ENCODE assay signal across 11 cellular contexts in genomic region chr22:24300522-24300921, GRCh38. TPM values are rescaled to one million over a fixed set of nuclear protein-coding genes. Genes with fewer than 3 reads are reported as not detected.
A peak's percentile ranks its signal among the peaks of the same experiment; 100 is the strongest.
DNase-seq lines count a peak whose midpoint lies in the region; ATAC-seq, FAIRE-seq and TF ChIP-seq lines count a peak whose summit lies in the region.
"Not testable (repeated sequence)": the region's sequence is repeated elsewhere in the genome, so short reads cannot be mapped to it uniquely, and the experiment has no call there.
"Had no signal": no experiment of that assay in that cellular context is flagged by ENCODE, and none has a peak within 500 bp of the region (broad histone marks: within the 10 kb centered on the region; RNA-seq: fewer than 3 reads in every experiment).

No MANE protein-coding gene starts in this region.

- peak overlapping the region; percentile 21 for H3K4me3 ChIP-seq in CD4-positive, CD25-positive, alpha-beta regulatory T cell (ENCODE audit: low read depth, low read length)
- not testable (repeated sequence) for H3K4me3 ChIP-seq in CD8-positive, alpha-beta memory T cell (ENCODE audit: low read length); KMS-11 (IDR thresholded peaks at IDR 0.05; ENCODE audit: insufficient read depth, low read depth, low read length); GM12878

- H3K4me3 Mint-ChIP-seq in CD4-positive, CD25-positive, alpha-beta regulatory T cell = peak overlapping the region in 3 of 4 donors; percentile 30 to 72 (median 47)
- H3K4me3 Mint-ChIP-seq in CD8-positive, alpha-beta memory T cell = peak overlapping the region in 1 of 7 donors; percentile 6
- peak overlapping the region in 1 of 3 donors; percentile 0 for H3K4me3 Mint-ChIP-seq in T-cell
- not testable (repeated sequence) for H3K4me3 Mint-ChIP-seq in effector memory CD8-positive, alpha-beta T cell
- peak overlapping the region in 3 of 10 donors; percentile 6 to 32 (median 8) for H3K4me3 Mint-ChIP-seq in naive thymus-derived CD8-positive, alpha-beta T cell

- H3K27ac ChIP-seq in CD4-positive, CD25-positive, alpha-beta regulatory T cell (ENCODE audit: insufficient read depth, low read length, poor library complexity, severe bottlenecking); CD8-positive, alpha-beta memory T cell (ENCODE audit: low read depth, low read length); KMS-11; GM12878 (ENCODE audit: control insufficient read depth, insufficient read depth): not testable (repeated sequence)

- not testable (repeated sequence) for H3K9me3 ChIP-seq in CD4-positive, CD25-positive, alpha-beta regulatory T cell (ENCODE audit: control insufficient read depth in 2 of 2, low read length in 2 of 2); CD8-positive, alpha-beta memory T cell (ENCODE audit: low read length); GM12878 (replicated peaks; ENCODE audit: control insufficient read depth, insufficient read depth, low read length)

- not testable (repeated sequence) for H3K9me3 Mint-ChIP-seq in CD4-positive, CD25-positive, alpha-beta regulatory T cell; CD8-positive, alpha-beta memory T cell; T-cell; effector memory CD8-positive, alpha-beta T cell; naive thymus-derived CD8-positive, alpha-beta T cell

- peaks cover 26% of the 10 kb centered on the region for H3K36me3 Mint-ChIP-seq in CD4-positive, CD25-positive, alpha-beta regulatory T cell
- H3K36me3 Mint-ChIP-seq in CD8-positive, alpha-beta memory T cell = peaks cover 0 to 31% (median 5%) of the 10 kb centered on the region in 3 donors
- peaks cover 15% of the 10 kb centered on the region for H3K36me3 Mint-ChIP-seq in T-cell
- H3K36me3 Mint-ChIP-seq in effector memory CD8-positive, alpha-beta T cell (ENCODE audit: insufficient read depth) = peaks cover 21% of the 10 kb centered on the region
- H3K36me3 Mint-ChIP-seq in naive thymus-derived CD8-positive, alpha-beta T cell = peaks cover 0 to 28% (median 2%) of the 10 kb centered on the region in 3 donors

- not testable (repeated sequence) for H3K27me3 Mint-ChIP-seq in CD4-positive, CD25-positive, alpha-beta regulatory T cell; CD8-positive, alpha-beta memory T cell; T-cell; effector memory CD8-positive, alpha-beta T cell; naive thymus-derived CD8-positive, alpha-beta T cell

- RAD21 ChIA-PET in GM12878 (lab: Charles Lee; ENCODE audit: unreplicated experiment) = not testable (repeated sequence)

- 0% methylated on average over 1 of the region's 1 CpG for WGBS in GM12878 (ENCODE audit: insufficient coverage, insufficient replicate concordance, low lambda C conversion rate, missing lambda C conversion rate)

- TF ChIP-seq POLR2A in GM12878 (IDR thresholded peaks at IDR 0.05; ENCODE audit: low read depth, low read length) = not testable (repeated sequence)

- not testable (repeated sequence) for BruUV-seq in GM12878 (replicated peaks; lab: Mats Ljungman, UMichigan)

- in situ Hi-C loops in GM12878 (cut with MboI) = not testable (repeated sequence)

- CTCF ChIA-PET in CD8-positive, alpha-beta memory T cell (lab: Charles Lee); T-cell (lab: Charles Lee); GM12878 (lab: Yijun Ruan, JAX): not testable (repeated sequence)

- TF ChIP-seq CTCF in KMS-11 (conservative IDR thresholded peaks at IDR 0.05; ENCODE audit: low read depth, low read length); GM12878 (IDR thresholded peaks at IDR 0.05 in 2 of 3, conservative IDR thresholded peaks at IDR 0.05 in 1 of 3; ENCODE audit: control insufficient read depth in 2 of 3, extremely low read depth in 1 of 3, insufficient read depth in 1 of 3, low read depth in 3 of 3, low read length in 3 of 3): not testable (repeated sequence)

- peak in 2 of 3 donors; percentile 16 to 39 for DNase-seq in CD4-positive, CD25-positive, alpha-beta regulatory T cell
- not testable (repeated sequence) for DNase-seq in CD8-positive, alpha-beta memory T cell; T-cell; GM12878 (ENCODE audit: low read depth, low spot score); effector memory CD8-positive, alpha-beta T cell; naive thymus-derived CD8-positive, alpha-beta T cell
- DNase-seq in NCI-H526 treated with DMSO at 0.1 percent for 48 hours (lab: John Stamatoyannopoulos, UW) = peak; percentile 2

- H3K4me1 ChIP-seq in CD4-positive, CD25-positive, alpha-beta regulatory T cell (ENCODE audit: control insufficient read depth, insufficient read depth, low read length, poor library complexity, severe bottlenecking) = peaks cover 19% of the 10 kb centered on the region
- H3K4me1 ChIP-seq in CD8-positive, alpha-beta memory T cell (ENCODE audit: insufficient read depth, low read length) = peaks cover 45% of the 10 kb centered on the region
- H3K4me1 ChIP-seq in KMS-11 (ENCODE audit: low read depth, poor library complexity, severe bottlenecking) = peaks cover 56% of the 10 kb centered on the region
- H3K4me1 ChIP-seq in GM12878 (ENCODE audit: control insufficient read depth, insufficient read depth, low read length) = not testable (repeated sequence)

- peaks cover 22 to 80% (median 47%) of the 10 kb centered on the region in 4 donors for H3K4me1 Mint-ChIP-seq in CD4-positive, CD25-positive, alpha-beta regulatory T cell
- peaks cover 52 to 82% (median 57%) of the 10 kb centered on the region in 3 donors for H3K4me1 Mint-ChIP-seq in CD8-positive, alpha-beta memory T cell
- peaks cover 66 to 76% (median 71%) of the 10 kb centered on the region in 3 donors for H3K4me1 Mint-ChIP-seq in T-cell
- H3K4me1 Mint-ChIP-seq in effector memory CD8-positive, alpha-beta T cell (ENCODE audit: low read depth in 2 of 2) = peaks cover 30 to 39% of the 10 kb centered on the region in 2 donors
- H3K4me1 Mint-ChIP-seq in naive thymus-derived CD8-positive, alpha-beta T cell = peaks cover 37 to 80% (median 70%) of the 10 kb centered on the region in 4 donors

- intact Hi-C loops in GM12878 (cut with micrococcal nuclease; ENCODE audit: unreplicated experiment) = not testable (repeated sequence)

- SMC1A ChIA-PET in GM12878 (lab: Charles Lee; ENCODE audit: uncharacterized antibody, unreplicated experiment) = not testable (repeated sequence)

- H3K27ac Mint-ChIP-seq in CD4-positive, CD25-positive, alpha-beta regulatory T cell = peak overlapping the region; percentile 30 to 92 (median 83)
- peak overlapping the region in 7 of 8 donors; percentile 2 to 79 (median 40) for H3K27ac Mint-ChIP-seq in CD8-positive, alpha-beta memory T cell
- H3K27ac Mint-ChIP-seq in T-cell = peak overlapping the region; percentile 56 to 75
- peak overlapping the region; percentile 9 to 78 for H3K27ac Mint-ChIP-seq in effector memory CD8-positive, alpha-beta T cell
- H3K27ac Mint-ChIP-seq in naive thymus-derived CD8-positive, alpha-beta T cell = peak overlapping the region in 6 of 10 donors; percentile 3 to 61 (median 38)

- not testable (repeated sequence) for FAIRE-seq in GM12878 (lab: Jason Lieb, UNC)

- POLR2A ChIA-PET in CD8-positive, alpha-beta memory T cell (lab: Charles Lee); T-cell (lab: Charles Lee); GM12878 (lab: Charles Lee); naive thymus-derived CD8-positive, alpha-beta T cell (lab: Charles Lee): not testable (repeated sequence)

- H4K20me1 ChIP-seq in KMS-11 (ENCODE audit: insufficient read depth); GM12878 (ENCODE audit: control insufficient read depth, insufficient read depth): not testable (repeated sequence)

- H3K27me3 ChIP-seq in CD4-positive, CD25-positive, alpha-beta regulatory T cell (ENCODE audit: control insufficient read depth, insufficient read depth, low read length); CD8-positive, alpha-beta memory T cell (ENCODE audit: insufficient read depth, low read length, poor library complexity, severe bottlenecking); KMS-11 (ENCODE audit: insufficient read depth, low read depth); GM12878 (replicated peaks in 1 of 2; ENCODE audit: control insufficient read depth in 2 of 2, insufficient read depth in 2 of 2, low read length in 1 of 2): not testable (repeated sequence)

- ATAC-seq in CD4-positive, CD25-positive, alpha-beta regulatory T cell (ENCODE audit: low read depth in 2 of 2) = peak; percentile 50 to 63
- ATAC-seq in T-cell (replicated peaks in 1 of 4) (peak in 1 of 4 experiments; percentile 33), GM12878 (peak; percentile 48; the same call in 2 of the 3 replicates)
- not testable (repeated sequence) for ATAC-seq in effector memory CD8-positive, alpha-beta T cell (replicated peaks); naive thymus-derived CD8-positive, alpha-beta T cell

- TF ChIP-seq RAD21 in GM12878 (IDR thresholded peaks at IDR 0.05; ENCODE audit: insufficient read depth, low read depth, low read length) = not testable (repeated sequence)

- H3K9ac ChIP-seq in KMS-11; GM12878 (ENCODE audit: control insufficient read depth, insufficient read depth, low read length): not testable (repeated sequence)

- peak overlapping the region; percentile 34; the same call in 1 of the 2 replicates for H3K4me2 ChIP-seq in KMS-11
- not testable (repeated sequence) for H3K4me2 ChIP-seq in GM12878 (ENCODE audit: control insufficient read depth, insufficient read depth)

- H2AFZ ChIP-seq in KMS-11 (ENCODE audit: low read depth); GM12878 (ENCODE audit: control insufficient read depth, low read depth, low read length): not testable (repeated sequence)

- H3K36me3 ChIP-seq in CD4-positive, CD25-positive, alpha-beta regulatory T cell (ENCODE audit: control insufficient read depth, insufficient read depth, low read length) = peaks cover 18% of the 10 kb centered on the region
- not testable (repeated sequence) for H3K36me3 ChIP-seq in CD8-positive, alpha-beta memory T cell (ENCODE audit: insufficient read depth, low read length); KMS-11 (ENCODE audit: insufficient read depth)
- H3K36me3 ChIP-seq in GM12878 (ENCODE audit: control insufficient read depth in 2 of 2, insufficient read depth in 2 of 2, low read length in 1 of 2) = peaks cover 12 to 16% of the 10 kb centered on the region in 2 experiments

- peaks cover 11% of the 10 kb centered on the region; the same call in 1 of the 2 replicates for H3K79me2 ChIP-seq in KMS-11 (ENCODE audit: insufficient read depth, low read depth)
- not testable (repeated sequence) for H3K79me2 ChIP-seq in GM12878 (ENCODE audit: control insufficient read depth, insufficient read depth, low read length)

- not testable (repeated sequence) for TF ChIP-seq EP300 in GM12878 (IDR thresholded peaks at IDR 0.05; ENCODE audit: borderline replicate concordance in 1 of 2, control insufficient read depth in 1 of 2, low read depth in 2 of 2, low read length in 2 of 2)

RNA-seq across cellular contexts. Expression of gene SPECC1L, which starts 29.9 kb away (rescaled TPM):
- total RNA-seq in CD4-positive, CD25-positive, alpha-beta regulatory T cell = 39.6 TPM
- polyA plus RNA-seq in CD4-positive, CD25-positive, alpha-beta regulatory T cell = 1 to 10 TPM; 4.1 to 8.6 (median 5.5) TPM
- 10 to 100 TPM; 51.9 to 52.1 TPM for total RNA-seq in CD8-positive, alpha-beta memory T cell
- 14.9 TPM for polyA plus RNA-seq in CD8-positive, alpha-beta memory T cell
- total RNA-seq in T-cell = 10 to 100 TPM; 45.3 to 64.0 (median 54.5) TPM
- total RNA-seq in GM12878 (2013; cell fraction: nucleolus; rRNA removed) = 92.9 and 93.0 TPM in 2 replicates
- 18.8 and 21.1 TPM in 2 replicates for total RNA-seq in GM12878 (2014; rRNA removed)
- 22.6 and 23.4 TPM in 2 replicates for total RNA-seq in GM12878 (2014; rRNA removed; fragmentation: Illumina TruSeq; extraction: Trizol)
- total RNA-seq in GM12878 (2021) = 40.6 and 42.8 TPM in 2 replicates
- 5.2 TPM for polyA plus RNA-seq in GM12878 (2011; ENCODE audit: low read depth)
- 16.4 and 17.8 TPM in 2 replicates for polyA plus RNA-seq in GM12878 (2011; rRNA removed)
- polyA plus RNA-seq in GM12878 (2011; cell fraction: cytosol; rRNA removed) = 11.3 and 13.2 TPM in 2 replicates
- polyA plus RNA-seq in GM12878 (2011; cell fraction: nucleus; rRNA removed) = 16.6 and 22.2 TPM in 2 replicates
- 8.2 and 9.4 TPM in 2 replicates for polyA plus RNA-seq in GM12878 (2012)
- polyA plus RNA-seq in GM12878 (2014; fragmentation: Illumina TruSeq; extraction: Trizol) = 21.1 and 21.5 TPM in 2 replicates
- polyA plus RNA-seq in GM12878 (2014; fragmentation: Nextera tagmentation; extraction: Ambion mirVana) = 1 to 10 TPM; 1.9 to 2.4 TPM
- polyA plus RNA-seq in GM12878 (2014; rRNA removed) = 17.5 and 18.3 TPM in 2 replicates
- polyA plus RNA-seq in GM12878 (2016; fragmentation: Nextera tagmentation; extraction: Ambion mirVana) = 10 to 100 TPM; 19.4 to 20.2 TPM
- polyA minus RNA-seq in GM12878 (2011; rRNA and poly(A)+ RNA removed) = 22.9 and 29.6 TPM in 2 replicates
- polyA minus RNA-seq in GM12878 (2011; cell fraction: cytosol; rRNA and poly(A)+ RNA removed) = 6.0 and 9.1 TPM in 2 replicates
- 13.8 and 25.5 TPM in 2 replicates for polyA minus RNA-seq in GM12878 (2011; cell fraction: nucleus; rRNA and poly(A)+ RNA removed)
- total RNA-seq in naive thymus-derived CD8-positive, alpha-beta T cell = 10 to 100 TPM; 67.6 to 71.4 TPM
- polyA plus RNA-seq in naive thymus-derived CD8-positive, alpha-beta T cell = 10 to 100 TPM in 1 of 3 donors, 1 to 10 TPM in 2; 6.6 to 16.6 (median 8.0) TPM

RNA-seq across cellular contexts. Expression of gene GGT5, which starts 55.6 kb away (rescaled TPM):
- total RNA-seq in CD4-positive, CD25-positive, alpha-beta regulatory T cell = not detected
- polyA plus RNA-seq in CD4-positive, CD25-positive, alpha-beta regulatory T cell = not detected
- not detected for total RNA-seq in CD8-positive, alpha-beta memory T cell
- polyA plus RNA-seq in CD8-positive, alpha-beta memory T cell = not detected
- total RNA-seq in T-cell (under 1 TPM in 1 of 5 donors, not detected in 4; 0.63 TPM), GM12878 (2014; rRNA removed) (not detected in 2 replicates), GM12878 (2014; rRNA removed; fragmentation: Illumina TruSeq; extraction: Trizol) (not detected in 2 replicates), GM12878 (2021) (not detected in 2 replicates)
- not detected in 2 replicates for total RNA-seq in GM12878 (2013; cell fraction: nucleolus; rRNA removed)
- not detected for polyA plus RNA-seq in GM12878 (2011; ENCODE audit: low read depth)
- polyA plus RNA-seq in GM12878 (2011; rRNA removed) (not detected in 2 replicates), GM12878 (2014; fragmentation: Illumina TruSeq; extraction: Trizol) (not detected in 2 replicates), GM12878 (2014; fragmentation: Nextera tagmentation; extraction: Ambion mirVana) (not detected), GM12878 (2014; rRNA removed) (not detected in 2 replicates), GM12878 (2016; fragmentation: Nextera tagmentation; extraction: Ambion mirVana) (under 1 TPM in 1 of 2 experiments, not detected in 1; 0.34 TPM)
- 0.03 and 0.19 TPM in 2 replicates for polyA plus RNA-seq in GM12878 (2011; cell fraction: cytosol; rRNA removed)
- polyA plus RNA-seq in GM12878 (2011; cell fraction: nucleus; rRNA removed) = 0.12 and 0.22 TPM in 2 replicates
- not detected in 2 replicates for polyA plus RNA-seq in GM12878 (2012)
- 0.07 and 0.10 TPM in 2 replicates for polyA minus RNA-seq in GM12878 (2011; rRNA and poly(A)+ RNA removed)
- polyA minus RNA-seq in GM12878 (2011; cell fraction: cytosol; rRNA and poly(A)+ RNA removed) = not detected in 2 replicates
- polyA minus RNA-seq in GM12878 (2011; cell fraction: nucleus; rRNA and poly(A)+ RNA removed) = 0.36 and 0.67 TPM in 2 replicates
- total RNA-seq in naive thymus-derived CD8-positive, alpha-beta T cell = under 1 TPM in 1 of 2 experiments, not detected in 1; 0.08 TPM
- polyA plus RNA-seq in naive thymus-derived CD8-positive, alpha-beta T cell = not detected
- total RNA-seq: A673, H7, HT1080 had no signal
